Comparison of ENCODE assay signal across 14 cellular contexts in the genomic region with DNA sequence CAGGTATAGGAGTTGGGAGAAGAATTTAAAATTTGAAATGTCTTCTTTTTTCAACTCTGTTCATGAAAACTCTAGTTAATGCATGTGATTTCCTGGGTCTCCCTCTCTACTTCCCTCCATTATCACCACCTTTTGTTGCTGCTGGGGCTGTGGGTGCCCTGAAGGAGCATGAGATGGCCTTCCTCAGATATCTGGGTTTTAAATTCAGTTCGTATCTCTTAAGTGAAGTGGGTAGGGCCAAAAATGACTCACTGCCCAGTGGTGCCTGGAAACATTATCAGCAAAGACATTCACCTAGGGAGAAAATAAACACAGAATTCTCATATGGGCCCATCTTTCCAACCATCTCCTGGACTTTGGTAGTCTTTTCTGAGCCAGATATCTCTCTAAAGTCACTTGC.
DNase-seq lines count a peak whose midpoint lies in the region; ATAC-seq, FAIRE-seq and TF ChIP-seq lines count a peak whose summit lies in the region.
"Had no signal": no experiment of that assay in that cellular context is flagged by ENCODE, and none has a peak within 500 bp of the region (broad histone marks: within the 10 kb centered on the region; RNA-seq: fewer than 3 reads in every experiment).

No MANE protein-coding gene starts in this region.

- H3K27me3 ChIP-seq in OCI-LY1 (ENCODE audit: insufficient read depth, low read length): no peaks in the 10 kb centered on the region
- H3K27me3 ChIP-seq in gastrocnemius medialis: no peaks in the 10 kb centered on the region
- H3K27me3 ChIP-seq: esophagus squamous epithelium, tibial nerve had no signal

- peak; percentile 85 for FAIRE-seq in GM18507 (lab: Jason Lieb, UNC)

- H2AFZ ChIP-seq in OCI-LY1 (ENCODE audit: low read length): no peak overlapping the region

- H3K36me3 ChIP-seq in OCI-LY1 (ENCODE audit: insufficient read depth, low read length) (no peaks in the 10 kb centered on the region), gastrocnemius medialis (no peaks in the 10 kb centered on the region)
- H3K36me3 ChIP-seq: esophagus squamous epithelium, tibial nerve had no signal

- H3K4me1 ChIP-seq in OCI-LY1 (ENCODE audit: insufficient read depth, low read length, severe bottlenecking) (peaks cover 92% of the 10 kb centered on the region), gastrocnemius medialis (peaks cover 37 to 68% of the 10 kb centered on the region in 2 donors)

- H3K4me3 ChIP-seq in OCI-LY1 (ENCODE audit: low read depth, low read length, poor library complexity, severe bottlenecking) (peak overlapping the region; percentile 69), fibroblast of the aortic adventitia (ENCODE audit: low read depth, low read length) (no peak overlapping the region), gastrocnemius medialis (peak overlapping the region in 1 of 4 donors; percentile 42)
- H3K4me3 ChIP-seq: esophagus squamous epithelium had no signal

- no peaks in the 10 kb centered on the region for H3K9me2 ChIP-seq in OCI-LY1 (ENCODE audit: low read depth, low read length)

- in situ Hi-C loops in gastrocnemius medialis (cut with MboI; ENCODE audit: low sequenced_read_pairs in 4 of 4): no loop called here

- peaks cover 38% of the 10 kb centered on the region for H3K79me2 ChIP-seq in OCI-LY1 (ENCODE audit: insufficient read depth, low read length)

- intact Hi-C loops in gastrocnemius medialis (cut with DNase I; ENCODE audit: low total_unique reads): loop anchor here (5.0 to 10.0 kb wide), 3 partner anchors 34 to 323 kb away; partner anchors contain the start of gene BTG1

- H3K4me2 ChIP-seq in OCI-LY1 (ENCODE audit: low read length): peak overlapping the region; percentile 80

- H4K20me1 ChIP-seq in OCI-LY1 (ENCODE audit: insufficient read depth, low read length): no peaks in the 10 kb centered on the region

- H3F3A ChIP-seq in OCI-LY1 (ENCODE audit: insufficient read depth, low read length): 0 out of 2 replicates have a peak, but pooled peaks cover 6% of the 10 kb centered on the region

- ATAC-seq in gastrocnemius medialis: no peak
- no peak for ATAC-seq in GM19023 (IDR thresholded peaks at IDR 0.05; ENCODE audit: unreplicated experiment)
- no peak for ATAC-seq in HG02981 (IDR thresholded peaks at IDR 0.05; ENCODE audit: unreplicated experiment)
- ATAC-seq: naive thymus-derived CD8-positive, alpha-beta T cell had no signal

- no peak for TF ChIP-seq POLR2A in gastrocnemius medialis (IDR thresholded peaks at IDR 0.05)

- H3K9ac ChIP-seq in OCI-LY1 (ENCODE audit: low read length): peak overlapping the region; percentile 88

- TF ChIP-seq CTCF in OCI-LY1 (IDR thresholded peaks at IDR 0.05; ENCODE audit: low read length): no peak
- no peak for TF ChIP-seq CTCF in fibroblast of the aortic adventitia (IDR thresholded peaks at IDR 0.05; ENCODE audit: insufficient read depth, low read length)
- TF ChIP-seq CTCF in gastrocnemius medialis (IDR thresholded peaks at IDR 0.05 in 4 of 5, conservative IDR thresholded peaks at IDR 0.05 in 1 of 5): no peak

- DNase-seq in GM18507 (ENCODE audit: extremely low spot score, insufficient read length, low read depth) (no peak), fibroblast of the aortic adventitia (ENCODE audit: low read depth) (peak; percentile 20), gastrocnemius medialis (peak in 1 of 2 donors; percentile 25), AG08396 (ENCODE audit: low spot score) (no peak)
- DNase-seq: activated CD4-positive, alpha-beta T cell treated with anti-CD3 and anti-CD28 coated beads, Interleukin-2, amount 10 ng/mL, durations not matched to agents 24 days and 14 days; esophagus squamous epithelium; HFFc6; naive thymus-derived CD8-positive, alpha-beta T cell; NCI-H2081 treated with DMSO at 0.1 percent for 48 hours; T-helper 2 cell had no signal

- no peaks in the 10 kb centered on the region for H3K9me3 ChIP-seq in OCI-LY1 (ENCODE audit: low read length)
- no peaks in the 10 kb centered on the region for H3K9me3 ChIP-seq in gastrocnemius medialis
- H3K9me3 ChIP-seq: esophagus squamous epithelium, tibial nerve had no signal

- H3K27ac ChIP-seq in OCI-LY1 (ENCODE audit: low read depth, low read length, poor library complexity, severe bottlenecking): peak overlapping the region; percentile 99
- H3K27ac ChIP-seq in gastrocnemius medialis: peak overlapping the region; percentile 68 to 87 (median 78)
- H3K27ac ChIP-seq: esophagus squamous epithelium had no signal
